11 cellular contexts compared by ENCODE assay signal in genomic region chr6:7591770-7592169, GRCh38. TPM values are rescaled to one million over a fixed set of nuclear protein-coding genes. Genes with fewer than 3 reads are reported as not detected.
DNase-seq lines count a peak whose midpoint lies in the region; ATAC-seq and TF ChIP-seq lines count a peak whose summit lies in the region.
"Had no signal": no experiment of that assay in that cellular context is flagged by ENCODE, and none has a peak within 500 bp of the region (broad histone marks: within the 10 kb centered on the region; RNA-seq: fewer than 3 reads in every experiment).

No MANE protein-coding gene starts in this region.

- H3K4me3 Mint-ChIP-seq in activated T-cell treated with anti-CD3 and anti-CD28 coated beads, Interleukin-2, amount 50 U/mL, for 72 hours: peak overlapping the region; percentile 51 to 94
- peak overlapping the region; percentile 1 for H3K4me3 Mint-ChIP-seq in endodermal cell
- peak overlapping the region; percentile 98 for H3K4me3 Mint-ChIP-seq in progenitor cell of endocrine pancreas (ENCODE audit: low read depth)

- no peaks in the 10 kb centered on the region for H3K27me3 ChIP-seq in PC-3 (ENCODE audit: low read length)
- no peaks in the 10 kb centered on the region for H3K27me3 ChIP-seq in endodermal cell (ENCODE audit: control insufficient read depth, insufficient read depth, low read length, poor library complexity, severe bottlenecking)
- H3K27me3 ChIP-seq: SJCRH30 had no signal

- H3K79me2 ChIP-seq in PC-3 (ENCODE audit: low read length): peaks cover 35% of the 10 kb centered on the region

- no TSS peak for BruUV-seq in PC-3 (replicated peaks; lab: Mats Ljungman, UMichigan)

- H3K27ac Mint-ChIP-seq in activated T-cell treated with anti-CD3 and anti-CD28 coated beads, Interleukin-2, amount 50 U/mL, for 72 hours: no peak overlapping the region
- no peak overlapping the region for H3K27ac Mint-ChIP-seq in endodermal cell
- no peak overlapping the region for H3K27ac Mint-ChIP-seq in progenitor cell of endocrine pancreas

- peaks cover 18% of the 10 kb centered on the region for H3K4me1 ChIP-seq in PC-3 (ENCODE audit: insufficient read depth, low read length)
- H3K4me1 ChIP-seq in endodermal cell (ENCODE audit: control insufficient read depth, insufficient read depth, low read length): no peaks in the 10 kb centered on the region
- H3K4me1 ChIP-seq: SJCRH30 had no signal

- H4K20me1 ChIP-seq in PC-3 (ENCODE audit: low read length): peaks cover 11% of the 10 kb centered on the region; the same call in 1 of the 2 replicates

- TF ChIP-seq CTCF in PC-3 (conservative IDR thresholded peaks at IDR 0.05; ENCODE audit: low read depth, low read length) (no peak), endodermal cell (conservative IDR thresholded peaks at IDR 0.05) (peak; percentile 14), progenitor cell of endocrine pancreas (IDR thresholded peaks at IDR 0.05; ENCODE audit: unreplicated experiment) (no peak)

- no peak overlapping the region for H3K27ac ChIP-seq in PC-3 (ENCODE audit: low read length)
- no peak overlapping the region for H3K27ac ChIP-seq in endodermal cell (ENCODE audit: low read depth, low read length)
- H3K27ac ChIP-seq: SJCRH30 had no signal

- DNase-seq in activated T-cell treated with anti-CD3 and anti-CD28 coated beads, Interleukin-2, amount 50 U/mL, for 72 hours: no peak
- DNase-seq in activated T-cell treated with anti-CD3 and anti-CD28 coated beads, Interleukin-2, amount 50 U/mL, for 48 hours: no peak
- DNase-seq in PC-3: no peak
- DNase-seq in endodermal cell: no peak
- DNase-seq in progenitor cell of endocrine pancreas (ENCODE audit: low spot score, unreplicated experiment): no peak
- DNase-seq in mesenteric fat pad (ENCODE audit: low spot score): no peak
- DNase-seq: activated CD8-positive, alpha-beta memory T cell treated with anti-CD3 and anti-CD28 coated beads, Interleukin-2, amount 50 U/mL, for 48 hours; NCI-H2171; SJCRH30 had no signal

- intact Hi-C loops in PC-3 (cut with micrococcal nuclease): loop anchor here (5.0 kb wide), 1 partner anchor 49 kb away; the partner anchor contains the start of gene DSP

- H3K9me2 ChIP-seq in PC-3 (replicated peaks; ENCODE audit: low read length): no peaks in the 10 kb centered on the region

- CTCF ChIA-PET in PC-3 (lab: Charles Lee): no interaction called here

- WGBS in endodermal cell (ENCODE audit: insufficient coverage in 1 of 2, insufficient read length in 1 of 2), 2 experiments: 86 to 95% methylated on average over 3 to 5 of the region's 5 CpGs

- H2AFZ ChIP-seq in PC-3 (ENCODE audit: low read length): no peak overlapping the region

- POLR2A ChIA-PET in PC-3 (lab: Charles Lee; ENCODE audit: unreplicated experiment): no interaction called here

- no peaks in the 10 kb centered on the region for H3K9me3 ChIP-seq in PC-3 (ENCODE audit: low read length)
- H3K9me3 ChIP-seq in endodermal cell (ENCODE audit: control insufficient read depth, low read length): no peaks in the 10 kb centered on the region
- H3K9me3 ChIP-seq: SJCRH30 had no signal

- H3F3A ChIP-seq in PC-3 (ENCODE audit: low read length, unreplicated experiment): no peaks in the 10 kb centered on the region

- H3K4me2 ChIP-seq in PC-3 (ENCODE audit: low read length): peak overlapping the region; percentile 89

- ATAC-seq in activated T-cell treated with anti-CD3 and anti-CD28 coated beads, Interleukin-2, amount 50 U/mL, for 72 hours (replicated peaks in 1 of 2): no peak
- ATAC-seq in PC-3 (no peak), GM18498 (IDR thresholded peaks at IDR 0.05; ENCODE audit: unreplicated experiment) (no peak), GM21423 (IDR thresholded peaks at IDR 0.05; ENCODE audit: unreplicated experiment) (no peak)

- peaks cover 49% of the 10 kb centered on the region for H3K4me1 Mint-ChIP-seq in activated T-cell treated with anti-CD3 and anti-CD28 coated beads, Interleukin-2, amount 50 U/mL, for 72 hours (ENCODE audit: low read depth)
- H3K4me1 Mint-ChIP-seq in endodermal cell (peaks cover 33% of the 10 kb centered on the region), progenitor cell of endocrine pancreas (ENCODE audit: low read depth) (peaks cover 37% of the 10 kb centered on the region)

- H3K36me3 Mint-ChIP-seq in activated T-cell treated with anti-CD3 and anti-CD28 coated beads, Interleukin-2, amount 50 U/mL, for 72 hours (ENCODE audit: insufficient read depth in 2 of 2): peaks cover 5 to 10% of the 10 kb centered on the region in 2 donors
- H3K36me3 Mint-ChIP-seq in endodermal cell (ENCODE audit: low read depth) (peaks cover 23% of the 10 kb centered on the region), progenitor cell of endocrine pancreas (ENCODE audit: insufficient read depth) (peaks cover 7% of the 10 kb centered on the region)

- H3K9ac ChIP-seq in PC-3 (ENCODE audit: low read length) (no peak overlapping the region), endodermal cell (ENCODE audit: extremely low read depth, low read length, poor library complexity, severe bottlenecking) (no peak overlapping the region)

- H3K27me3 Mint-ChIP-seq in activated T-cell treated with anti-CD3 and anti-CD28 coated beads, Interleukin-2, amount 50 U/mL, for 72 hours (ENCODE audit: low read depth): no peaks in the 10 kb centered on the region
- no peaks in the 10 kb centered on the region for H3K27me3 Mint-ChIP-seq in endodermal cell (ENCODE audit: insufficient read depth)
- no peaks in the 10 kb centered on the region for H3K27me3 Mint-ChIP-seq in progenitor cell of endocrine pancreas

- H3K4me3 ChIP-seq in PC-3 (ENCODE audit: low read length) (peak overlapping the region; percentile 94), endodermal cell (ENCODE audit: low read length) (peak overlapping the region; percentile 91)

- H3K36me3 ChIP-seq in PC-3 (ENCODE audit: low read depth, low read length) (peaks cover 21% of the 10 kb centered on the region), endodermal cell (ENCODE audit: control insufficient read depth, insufficient read depth, low read length) (peaks cover 35% of the 10 kb centered on the region)

- H3K9me3 Mint-ChIP-seq in activated T-cell treated with anti-CD3 and anti-CD28 coated beads, Interleukin-2, amount 50 U/mL, for 72 hours: no peaks in the 10 kb centered on the region
- no peaks in the 10 kb centered on the region for H3K9me3 Mint-ChIP-seq in endodermal cell
- no peaks in the 10 kb centered on the region for H3K9me3 Mint-ChIP-seq in progenitor cell of endocrine pancreas (ENCODE audit: low read depth)

RNA-seq across cellular contexts. Expression of gene SNRNP48, which starts 1.8 kb away (rescaled TPM):
- 10 to 100 TPM; 23.8 to 26.9 TPM for total RNA-seq in activated T-cell treated with anti-CD3 and anti-CD28 coated beads, Interleukin-2, amount 50 U/mL, for 72 hours
- total RNA-seq in PC-3 (2014; rRNA removed) (7.0 and 7.7 TPM in 2 replicates), endodermal cell (10 to 100 TPM; 13.9 to 19.5 TPM), progenitor cell of endocrine pancreas (19.2 and 20.1 TPM in 2 replicates), mesenteric fat pad (8.4 TPM)
- 20.5 TPM for polyA plus RNA-seq in endodermal cell (2013, experiment 1 of 2)
- 18.6 TPM for polyA plus RNA-seq in endodermal cell (2013, experiment 2 of 2)

RNA-seq across cellular contexts. Expression of gene DSP, which starts 50.3 kb away (rescaled TPM):
- under 1 TPM; 0.32 to 0.48 TPM for total RNA-seq in activated T-cell treated with anti-CD3 and anti-CD28 coated beads, Interleukin-2, amount 50 U/mL, for 72 hours
- total RNA-seq in PC-3 (2014; rRNA removed) (54.7 and 71.6 TPM in 2 replicates), endodermal cell (100 to 1,000 TPM; 123 to 152 TPM), progenitor cell of endocrine pancreas (365 and 366 TPM in 2 replicates), mesenteric fat pad (4.0 TPM)
- 41.5 TPM for polyA plus RNA-seq in endodermal cell (2013, experiment 1 of 2)
- 42.5 TPM for polyA plus RNA-seq in endodermal cell (2013, experiment 2 of 2)
- total RNA-seq: SJCRH30 had no signal

Comparison
In these comparisons a context has a peak if more than half of its experiments do, and no peak if none do; other contexts are left out.
1. H3K4me3 Mint-ChIP-seq: peak in every context shown above with its lines; median percentile 98 in progenitor cell of endocrine pancreas; 72 in activated T-cell treated with anti-CD3 and anti-CD28 coated beads, Interleukin-2, amount 50 U/mL, for 72 hours; 1 in endodermal cell.
2. RNA of gene DSP, which starts 50.3 kb away (total RNA-seq): 365 to 366 TPM in progenitor cell of endocrine pancreas, 123 to 152 TPM in endodermal cell and 54.7 to 71.6 TPM in PC-3; 4.0 TPM in mesenteric fat pad (single experiment) and 0.32 to 0.48 TPM in activated T-cell treated with anti-CD3 and anti-CD28 coated beads, Interleukin-2, amount 50 U/mL, for 72 hours; every median in the first group is over 10 times any median in the second.